In genomic region chr1:209743145-209743482, GRCh38 we compare ENCODE assay signal across 11 cellular contexts. TPM values are rescaled to one million over a fixed set of nuclear protein-coding genes. Genes with fewer than 3 reads are reported as not detected.
DNase-seq lines count a peak whose midpoint lies in the region; ATAC-seq lines count a peak whose summit lies in the region.
"Had no signal": no experiment of that assay in that cellular context is flagged by ENCODE, and none has a peak within 500 bp of the region (broad histone marks: within the 10 kb centered on the region; RNA-seq: fewer than 3 reads in every experiment).

No MANE protein-coding gene starts in this region.

- no peaks in the 10 kb centered on the region for H3K27me3 Mint-ChIP-seq in T-helper 17 cell

- H3K36me3 Mint-ChIP-seq in T-helper 17 cell (ENCODE audit: low read depth), result peaks cover 2% of the 10 kb centered on the region
- H3K36me3 Mint-ChIP-seq: IgD-negative memory B cell had no signal

- H3K4me1 ChIP-seq in skeletal muscle satellite cell (ENCODE audit: control insufficient read depth, insufficient read depth, low read length), result peaks cover 21% of the 10 kb centered on the region
- H3K4me1 ChIP-seq: gastrocnemius medialis had no signal

- H3K27ac Mint-ChIP-seq in T-helper 17 cell, result peak overlapping the region; percentile 82

- H3K9me3 ChIP-seq in T-helper 17 cell (ENCODE audit: control insufficient read depth, low read length, poor library complexity, severe bottlenecking) (no peaks in the 10 kb centered on the region), skeletal muscle satellite cell (replicated peaks; ENCODE audit: low read length) (no peaks in the 10 kb centered on the region)
- H3K9me3 ChIP-seq: gastrocnemius medialis had no signal

- H3K27me3 ChIP-seq in skeletal muscle satellite cell (ENCODE audit: control insufficient read depth, insufficient read depth, low read length), result peaks cover 4% of the 10 kb centered on the region
- H3K27me3 ChIP-seq: gastrocnemius medialis had no signal

- H3K4me2 ChIP-seq in skeletal muscle satellite cell (ENCODE audit: low read length), result peak overlapping the region; percentile 42

- DNase-seq in DMS 273 (lab: John Stamatoyannopoulos, UW; ENCODE audit: unreplicated experiment) (peak; percentile 12), DMS 273 treated with DMSO at 0.1 percent for 48 hours (lab: John Stamatoyannopoulos, UW) (no peak), T-helper 17 cell (no peak), globus pallidus (ENCODE audit: low spot score) (peak; percentile 47), DMS79 treated with DMSO at 0.1 percent for 48 hours (lab: John Stamatoyannopoulos, UW) (no peak), NCI-H526 treated with DMSO at 0.1 percent for 48 hours (lab: John Stamatoyannopoulos, UW) (no peak)

- H3K36me3 ChIP-seq in skeletal muscle satellite cell (ENCODE audit: insufficient read depth, low read length), result no peaks in the 10 kb centered on the region
- H3K36me3 ChIP-seq: gastrocnemius medialis had no signal

- no peak overlapping the region for H3K4me3 ChIP-seq in skeletal muscle satellite cell (ENCODE audit: low read length)
- H3K4me3 ChIP-seq: gastrocnemius medialis had no signal

- no peak overlapping the region for H3K4me3 Mint-ChIP-seq in T-helper 17 cell
- H3K4me3 Mint-ChIP-seq: IgD-negative memory B cell, neural crest cell had no signal

- H3K4me1 Mint-ChIP-seq in T-helper 17 cell, result peaks cover 20% of the 10 kb centered on the region

- ATAC-seq in T-helper 17 cell, result no peak
- ATAC-seq in HG02588 (IDR thresholded peaks at IDR 0.05; ENCODE audit: unreplicated experiment), result no peak

- no peak overlapping the region for H3K9ac ChIP-seq in skeletal muscle satellite cell (ENCODE audit: low read depth, low read length)

RNA-seq across cellular contexts. Expression of gene TRAF3IP3, which starts 12.7 kb away (rescaled TPM):
- total RNA-seq in T-helper 17 cell, result 100 to 1,000 TPM; 286 to 288 TPM
- total RNA-seq in skeletal muscle satellite cell (2012; rRNA removed), result not detected in 2 replicates
- total RNA-seq: neural crest cell had no signal

RNA-seq across cellular contexts. Expression of gene HSD11B1, which starts 38.5 kb away (rescaled TPM):
- total RNA-seq in T-helper 17 cell, result 1 to 10 TPM; 1.2 to 4.0 TPM
- total RNA-seq in skeletal muscle satellite cell (2012; rRNA removed), result 3.8 and 40.0 TPM in 2 replicates
- total RNA-seq: neural crest cell had no signal

RNA-seq across cellular contexts. Expression of gene C1orf74, which starts 41.2 kb away (rescaled TPM):
- under 1 TPM; 0.42 to 0.50 TPM for total RNA-seq in T-helper 17 cell
- total RNA-seq in skeletal muscle satellite cell (2012; rRNA removed), result 2.8 TPM in 2 replicates

Comparison
In these comparisons a context has a peak if more than half of its experiments do, and no peak if none do; other contexts are left out.
1. DNase-seq: peak in DMS 273 (single experiment) and globus pallidus (single experiment); none in DMS 273 treated with DMSO at 0.1 percent for 48 hours (single experiment), T-helper 17 cell (0 of 3), DMS79 treated with DMSO at 0.1 percent for 48 hours (single experiment) and NCI-H526 treated with DMSO at 0.1 percent for 48 hours (single experiment).